In genomic region chr5:23884405-23884804, GRCh38 we compare ENCODE assay signal across 36 cellular contexts.
"Had no signal": no experiment of that assay in that cellular context is flagged by ENCODE, and none has a peak within 500 bp of the region (broad histone marks: within the 10 kb centered on the region; RNA-seq: fewer than 3 reads in every experiment).

No MANE protein-coding gene starts in this region.

- H3K79me2 ChIP-seq: hepatocyte had no signal

- H3K4me3 ChIP-seq: ascending aorta, cardiac muscle cell, colonic mucosa, esophagus squamous epithelium, hepatocyte, mucosa of descending colon, right atrium auricular region, smooth muscle cell, thyroid gland, upper lobe of left lung, vagina had no signal

- H3K27me3 ChIP-seq: ascending aorta, cardiac muscle cell, colonic mucosa, esophagus squamous epithelium, hepatocyte, right atrium auricular region, thyroid gland, upper lobe of left lung, vagina had no signal

- FAIRE-seq: endometrium, frontal cortex, keratinocyte, TTC549 had no signal

- H3K27ac ChIP-seq: ascending aorta, cardiac muscle cell, colonic mucosa, epithelial cell of prostate, esophagus squamous epithelium, hepatocyte, right atrium auricular region, thyroid gland, upper lobe of left lung, vagina had no signal

- H3K4me2 ChIP-seq: hepatocyte, smooth muscle cell had no signal

- ATAC-seq: left cardiac atrium; left ventricle myocardium superior; mucosa of descending colon; natural killer cell treated with Interleukin-12 subunit alpha and Interleukin-12 subunit beta and Interleukin-15 and Interleukin-18, amount 100 ng/mL, for 72 hours; stimulated activated memory B cell treated with anti-CD40 and anti-IgM and Interleukin-4, amounts not matched to agents 10 μg/mL and 1 μg/mL and 100 μg/mL, for 72 hours; stimulated activated naive CD8-positive, alpha-beta T cell treated with anti-CD3 and anti-CD28 coated beads, Interleukin-15, amount 100 ng/mL, for 72 hours had no signal

- H2AFZ ChIP-seq: hepatocyte had no signal

- H3K4me1 ChIP-seq: ascending aorta, colonic mucosa, esophagus squamous epithelium, right atrium auricular region, thyroid gland, upper lobe of left lung, vagina had no signal

- H3K9me3 ChIP-seq: ascending aorta, colonic mucosa, esophagus squamous epithelium, right atrium auricular region, thyroid gland, upper lobe of left lung, vagina had no signal

- DNase-seq: activated CD4-positive, alpha-beta memory T cell treated with anti-CD3 and anti-CD28 coated beads, Interleukin-2, amount 10 ng/mL, durations not matched to agents 7 days and 5 days; activated CD4-positive, alpha-beta T cell treated with anti-CD3 and anti-CD28 coated beads, Interleukin-2, amount 10 ng/mL, durations not matched to agents 7 days and 5 days; activated CD4-positive, CD25-positive, alpha-beta regulatory T cell treated with anti-CD3 and anti-CD28 coated beads, Interleukin-2, amount 50 U/mL, for 72 hours; activated CD8-positive, alpha-beta memory T cell treated with anti-CD3 and anti-CD28 coated beads, Interleukin-2, amount 50 U/mL, for 48 hours; activated gamma-delta T cell; activated naive CD4-positive, alpha-beta T cell treated with anti-CD3 and anti-CD28 coated beads, Interleukin-2, amount 10 ng/mL, durations not matched to agents 7 days and 5 days; activated naive CD8-positive, alpha-beta T cell treated with anti-CD3 and anti-CD28 coated beads, Interleukin-2, amount 10 ng/mL, durations not matched to agents 7 days and 5 days; activated T-cell treated with anti-CD3 and anti-CD28 coated beads, Interleukin-2, amount 50 U/mL, for 24 hours; cerebellar nuclear complex; colonic mucosa; effector CD8-positive, alpha-beta T cell; esophagus squamous epithelium; glutamatergic neuron; left cardiac atrium; left ventricle myocardium superior; mucosa of descending colon; stimulated activated CD4-positive, alpha-beta T cell treated with anti-CD3 and anti-CD28 coated beads, Interleukin-1b, Interleukin-23, amount 100 ng/mL, for 48 hours; stimulated activated CD4-positive, alpha-beta T cell treated with anti-CD3 and anti-CD28 coated beads, Interleukin-4, amount 100 ng/mL, for 4 hours; stimulated activated CD8-positive, alpha-beta memory T cell treated with anti-CD3 and anti-CD28 coated beads, Interleukin-4, amount 100 ng/mL, for 48 hours; stimulated activated naive CD8-positive, alpha-beta T cell treated with anti-CD3 and anti-CD28 coated beads, Interleukin-15, amount 100 ng/mL, for 72 hours; substantia nigra; thyroid gland; upper lobe of left lung had no signal

- H3K36me3 ChIP-seq: ascending aorta, cardiac muscle cell, colonic mucosa, esophagus squamous epithelium, right atrium auricular region, thyroid gland, upper lobe of left lung, vagina had no signal
